Comparison of ENCODE assay signal across 9 cellular contexts in genomic region chr9:129932303-129933151, GRCh38.
DNase-seq lines count a peak whose midpoint lies in the region; ATAC-seq and TF ChIP-seq lines count a peak whose summit lies in the region.
"Had no signal": no experiment of that assay in that cellular context is flagged by ENCODE, and none has a peak within 500 bp of the region (broad histone marks: within the 10 kb centered on the region; RNA-seq: fewer than 3 reads in every experiment).

No MANE protein-coding gene starts in this region.

- peak; percentile 14 for ATAC-seq in activated B cell treated with CpG ODN at 0.5 μM for 24 hours (ENCODE audit: low read depth)
- no peak for ATAC-seq in GM19035 (IDR thresholded peaks at IDR 0.05; ENCODE audit: unreplicated experiment)

- peaks cover 41% of the 10 kb centered on the region for H3K4me1 Mint-ChIP-seq in activated B cell treated with CpG ODN at 0.5 μM for 24 hours

- H3K36me3 ChIP-seq in iPS-18a (ENCODE audit: control insufficient read depth, low read depth, low read length) (no peaks in the 10 kb centered on the region), stomach smooth muscle (ENCODE audit: control insufficient read depth in 2 of 2, insufficient read depth in 2 of 2, low read length in 2 of 2) (peaks cover 3 to 4% of the 10 kb centered on the region in 2 donors)

- intact Hi-C loops in activated B cell treated with CpG ODN at 0.5 μM for 24 hours (cut with micrococcal nuclease), result loop anchor here (2.0 to 5.0 kb wide), 2 partner anchors 14 to 45 kb away; no protein-coding TSS in a partner anchor

- POLR2A ChIA-PET in activated B cell treated with CpG ODN at 0.5 μM for 24 hours (lab: Charles Lee), result interaction anchor here (0.6 to 2.4 kb wide), 12 partner anchors 10 to 274 kb away, joined by 3 to 13 read pairs (median 4); no protein-coding TSS in a partner anchor

- H3K4me3 ChIP-seq in iPS-18a (ENCODE audit: low read length) (peak overlapping the region; percentile 24), stomach smooth muscle (ENCODE audit: low read length in 2 of 2) (peak overlapping the region; percentile 4 to 56)

- H3K27ac Mint-ChIP-seq in activated B cell treated with CpG ODN at 0.5 μM for 24 hours, result peak overlapping the region; percentile 59

- CTCF ChIA-PET in activated B cell treated with CpG ODN at 0.5 μM for 24 hours (lab: Charles Lee), result interaction anchor here (1.2 kb wide), 1 partner anchor 13 kb away, joined by 3 read pairs; no protein-coding TSS in a partner anchor

- peak; percentile 31 for DNase-seq in NCI-H2171 treated with DMSO at 0.1 percent for 48 hours (lab: John Stamatoyannopoulos, UW)
- no peak for DNase-seq in NCI-H2171 (lab: John Stamatoyannopoulos, UW)
- no peak for DNase-seq in activated B cell treated with CpG ODN at 0.5 μM for 24 hours
- DNase-seq in NCI-H2227 treated with DMSO at 0.1 percent for 48 hours (lab: John Stamatoyannopoulos, UW), result no peak
- DNase-seq in DMS53 treated with DMSO at 0.1 percent for 48 hours (lab: John Stamatoyannopoulos, UW; ENCODE audit: unreplicated experiment), result no peak

- peaks cover 26% of the 10 kb centered on the region for H3K4me1 ChIP-seq in iPS-18a (ENCODE audit: control insufficient read depth, low read depth, low read length)
- peaks cover 24% of the 10 kb centered on the region for H3K4me1 ChIP-seq in stomach smooth muscle (ENCODE audit: control insufficient read depth, insufficient read depth, low read length)

- H3K4me3 Mint-ChIP-seq in activated B cell treated with CpG ODN at 0.5 μM for 24 hours, result peak overlapping the region; percentile 41

- no peaks in the 10 kb centered on the region for H3K9me3 Mint-ChIP-seq in activated B cell treated with CpG ODN at 0.5 μM for 24 hours

- H3K27me3 ChIP-seq in iPS-18a (ENCODE audit: control insufficient read depth, insufficient read depth, low read length) (no peaks in the 10 kb centered on the region), stomach smooth muscle (ENCODE audit: control insufficient read depth in 1 of 2, insufficient read depth in 2 of 2, low read length in 2 of 2) (no peaks in the 10 kb centered on the region)

- H3K27ac ChIP-seq in iPS-18a (ENCODE audit: low read length), result no peak overlapping the region
- H3K27ac ChIP-seq in stomach smooth muscle (ENCODE audit: low read length), result peak overlapping the region; percentile 56
- H3K27ac ChIP-seq: 22Rv1 had no signal

- peak overlapping the region; percentile 17 for H3K9ac ChIP-seq in iPS-18a (ENCODE audit: low read length)
- peak overlapping the region in 1 of 2 donors; percentile 70 for H3K9ac ChIP-seq in stomach smooth muscle (ENCODE audit: low read length in 2 of 2)

- TF ChIP-seq CTCF in activated B cell treated with CpG ODN at 0.5 μM for 24 hours (IDR thresholded peaks at IDR 0.05), result no peak

- H3K27me3 Mint-ChIP-seq in activated B cell treated with CpG ODN at 0.5 μM for 24 hours, result no peaks in the 10 kb centered on the region

- H3K9me3 ChIP-seq in iPS-18a (ENCODE audit: control insufficient read depth, low read depth, low read length) (no peaks in the 10 kb centered on the region), stomach smooth muscle (ENCODE audit: control insufficient read depth in 2 of 2, low read length in 2 of 2) (no peaks in the 10 kb centered on the region)

- peaks cover 75% of the 10 kb centered on the region for H3K36me3 Mint-ChIP-seq in activated B cell treated with CpG ODN at 0.5 μM for 24 hours (ENCODE audit: low read depth)
